8 cellular contexts compared by ENCODE assay signal in the genomic region with DNA sequence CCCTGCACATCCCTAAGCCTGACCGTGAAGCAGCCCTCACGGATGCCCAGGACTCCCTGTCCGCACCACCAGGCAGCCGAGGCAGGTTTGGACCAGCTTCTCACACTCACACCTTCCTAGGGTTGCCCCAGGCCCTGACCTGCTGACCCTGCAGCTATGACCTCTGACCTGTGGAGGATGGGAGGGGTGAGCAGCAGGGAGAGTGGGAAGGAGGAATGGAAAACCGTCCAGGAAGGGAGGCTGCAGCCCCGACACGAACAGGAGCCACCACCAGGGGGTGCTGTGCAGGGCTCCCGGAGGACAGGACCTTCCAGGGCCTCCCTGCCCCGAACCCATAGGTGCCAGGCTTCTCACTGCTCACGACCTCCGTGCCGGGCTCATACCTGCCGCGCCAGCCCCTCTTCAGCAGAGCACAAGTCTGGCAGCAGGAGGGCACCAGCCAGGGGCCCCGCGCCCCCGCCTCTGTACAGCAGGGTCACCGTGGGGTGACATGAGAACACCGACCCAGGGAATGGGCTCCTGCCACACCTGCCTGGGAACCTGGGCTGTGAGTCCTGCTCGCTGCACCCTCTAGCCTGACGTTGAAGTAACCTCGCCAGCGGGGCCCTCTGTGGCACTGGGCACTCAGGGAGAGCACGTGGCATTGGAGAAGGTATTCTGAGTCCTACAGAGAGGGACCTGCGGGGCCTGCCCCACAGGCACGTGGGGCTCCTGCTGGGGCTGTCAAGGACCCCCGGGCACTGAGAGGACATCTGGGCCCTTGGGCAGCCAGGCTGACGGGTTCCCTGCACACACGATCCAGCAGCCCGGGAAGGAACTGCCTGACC. TPM values are rescaled to one million over a fixed set of nuclear protein-coding genes. Genes with fewer than 3 reads are reported as not detected.
DNase-seq lines count a peak whose midpoint lies in the region; FAIRE-seq and TF ChIP-seq lines count a peak whose summit lies in the region.

No MANE protein-coding gene starts in this region.

- H3K4me1 ChIP-seq in thyroid gland: peaks cover 0 to 26% of the 10 kb centered on the region in 2 donors

- H3K4me3 Mint-ChIP-seq in osteocyte (ENCODE audit: unreplicated experiment): no peak overlapping the region

- H3K27me3 ChIP-seq in thyroid gland: no peaks in the 10 kb centered on the region

- peaks cover under 1% of the 10 kb centered on the region for H3K36me3 Mint-ChIP-seq in osteocyte (ENCODE audit: unreplicated experiment)

- H3K9me3 Mint-ChIP-seq in osteocyte (ENCODE audit: unreplicated experiment): no peaks in the 10 kb centered on the region

- H3K27me3 Mint-ChIP-seq in osteocyte (ENCODE audit: unreplicated experiment): no peaks in the 10 kb centered on the region

- H3K4me3 ChIP-seq in thyroid gland (replicated peaks in 1 of 3): no peak overlapping the region

- DNase-seq in AG20443 (ENCODE audit: low spot score): peak; percentile 93
- peak; percentile 50 for DNase-seq in H4 (ENCODE audit: low spot score)
- peak; percentile 78 to 80 for DNase-seq in SHP77 (lab: John Stamatoyannopoulos, UW)
- peak; percentile 33 for DNase-seq in activated gamma-delta T cell (lab: John Stamatoyannopoulos, UW)
- peak; percentile 84 to 92 for DNase-seq in frontal cortex (ENCODE audit: low spot score in 2 of 2)
- DNase-seq in osteocyte (ENCODE audit: extremely low spot score, unreplicated experiment): peak; percentile 93
- DNase-seq in thyroid gland: peak; percentile 83 to 87
- no peak for DNase-seq in NCI-H187 (lab: John Stamatoyannopoulos, UW)

- no peaks in the 10 kb centered on the region for H3K36me3 ChIP-seq in thyroid gland

- intact Hi-C loops in thyroid gland (cut with DNase I): loop anchor here (2.0 kb wide), 1 partner anchor 41 kb away; a partner anchor contains a TSS

- no peaks in the 10 kb centered on the region for H3K9me3 ChIP-seq in thyroid gland

- TF ChIP-seq POLR2A in thyroid gland (IDR thresholded peaks at IDR 0.05): no peak

- no peak for FAIRE-seq in frontal cortex (lab: Jason Lieb, UNC)

- no peak overlapping the region for H3K27ac ChIP-seq in thyroid gland

- peaks cover 26% of the 10 kb centered on the region for H3K4me1 Mint-ChIP-seq in osteocyte (ENCODE audit: unreplicated experiment)

- no peak overlapping the region for H3K27ac Mint-ChIP-seq in osteocyte (ENCODE audit: unreplicated experiment)

- TF ChIP-seq CTCF in osteocyte (IDR thresholded peaks at IDR 0.05) (peak; percentile 95), thyroid gland (IDR thresholded peaks at IDR 0.05) (peak; percentile 76 to 91 (median 81))

- WGBS in thyroid gland, 2 donors: 36 to 49% methylated on average over 15 to 16 of the region's 30 CpGs

RNA-seq across cellular contexts. Expression of a gene that starts 37.6 kb away (rescaled TPM):
- total RNA-seq in H4 (2014; rRNA removed; shearing (Covaris generic)): 12.2 and 12.6 TPM in 2 replicates
- total RNA-seq in frontal cortex (15.1 TPM), osteocyte (20.6 and 21.2 TPM in 2 replicates), thyroid gland (10 to 100 TPM in 2 of 4 donors, 1 to 10 TPM in 2; 7.7 to 21.2 (median 13.6) TPM)

RNA-seq across cellular contexts. Expression of a gene that starts 37.7 kb away (rescaled TPM):
- 16.0 and 30.4 TPM in 2 replicates for total RNA-seq in H4 (2014; rRNA removed; shearing (Covaris generic))
- total RNA-seq in frontal cortex (10.2 TPM), osteocyte (17.2 and 19.3 TPM in 2 replicates), thyroid gland (10 to 100 TPM; 12.5 to 26.8 (median 19.1) TPM)

RNA-seq across cellular contexts. Expression of a gene that starts 41.1 kb away (rescaled TPM):
- total RNA-seq in H4 (2014; rRNA removed; shearing (Covaris generic)): 35.6 and 47.1 TPM in 2 replicates
- total RNA-seq in frontal cortex (4.1 TPM), osteocyte (165 and 174 TPM in 2 replicates), thyroid gland (100 to 1,000 TPM in 3 of 4 donors, 10 to 100 TPM in 1; 81.2 to 145 (median 113) TPM)

RNA-seq across cellular contexts. Expression of a gene that starts 57.6 kb away (rescaled TPM):
- 0.27 and 0.62 TPM in 2 replicates for total RNA-seq in H4 (2014; rRNA removed; shearing (Covaris generic))
- total RNA-seq in frontal cortex: not detected
- not detected in 2 replicates for total RNA-seq in osteocyte
- total RNA-seq in thyroid gland: 1 to 10 TPM in 3 of 4 donors, under 1 TPM in 1; 0.33 to 1.3 (median 1.3) TPM

RNA-seq across cellular contexts. Expression of a gene that starts 59.7 kb away (rescaled TPM):
- total RNA-seq in H4 (2014; rRNA removed; shearing (Covaris generic)): 26.4 and 27.0 TPM in 2 replicates
- total RNA-seq in frontal cortex: 1.2 TPM
- 5.6 and 6.6 TPM in 2 replicates for total RNA-seq in osteocyte
- 1 to 10 TPM in 2 of 4 donors, under 1 TPM in 2; 0.33 to 1.8 (median 0.99) TPM for total RNA-seq in thyroid gland

Comparison
In these comparisons a context has a peak if more than half of its experiments do, and no peak if none do; other contexts are left out.
1. DNase-seq: peak in AG20443 (single experiment), H4 (single experiment), SHP77 (2 of 2), activated gamma-delta T cell (single experiment), frontal cortex (2 of 2), osteocyte (single experiment) and thyroid gland (2 of 2); none in NCI-H187 (0 of 2).